ENCODE assay signal across 26 cellular contexts in the genomic region with DNA sequence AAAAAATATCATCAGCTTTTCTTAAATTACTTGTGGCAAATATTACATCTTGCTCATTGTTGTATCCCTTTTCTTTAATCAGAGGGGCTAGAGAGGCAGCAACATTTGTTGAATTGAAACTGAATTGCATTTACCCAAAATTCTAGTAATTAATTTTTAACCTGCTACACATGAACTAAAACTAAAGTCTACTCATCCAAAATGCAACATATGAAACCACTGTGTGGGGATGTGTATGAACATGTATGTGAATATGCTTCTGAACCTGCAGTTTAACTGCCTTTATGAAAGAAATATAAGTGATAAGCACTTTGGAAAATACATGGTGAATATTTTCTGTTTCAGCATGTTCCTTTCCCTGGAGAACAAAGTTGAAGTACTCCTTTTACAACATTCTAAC.
"Had no signal": no experiment of that assay in that cellular context is flagged by ENCODE, and none has a peak within 500 bp of the region (broad histone marks: within the 10 kb centered on the region; RNA-seq: fewer than 3 reads in every experiment).

No MANE protein-coding gene starts in this region.

- H3K36me3 Mint-ChIP-seq: naive B cell had no signal

- H3K9me3 Mint-ChIP-seq: dendritic cell treated with granulocyte-macrophage colony-stimulating factor and Interleukin-4, amounts not matched to agents 40 ng/mL and 50 ng/mL, for 4 days; effector memory CD8-positive, alpha-beta T cell; naive B cell; naive thymus-derived CD8-positive, alpha-beta T cell had no signal

- ATAC-seq: effector memory CD8-positive, alpha-beta T cell; esophagus mucosa; gastrocnemius medialis; heart right ventricle; lower lobe of right lung; mucosa of descending colon; naive thymus-derived CD8-positive, alpha-beta T cell had no signal

- H3K4me3 Mint-ChIP-seq: dendritic cell treated with granulocyte-macrophage colony-stimulating factor and Interleukin-4, amounts not matched to agents 40 ng/mL and 50 ng/mL, for 4 days; effector memory CD8-positive, alpha-beta T cell; mesothelial cell of epicardium; naive B cell; naive thymus-derived CD8-positive, alpha-beta T cell had no signal

- H3K27ac ChIP-seq: colonic mucosa, epithelial cell of prostate, esophagus squamous epithelium, gastrocnemius medialis, heart right ventricle, left ventricle myocardium inferior, lower lobe of right lung had no signal

- H3K4me1 Mint-ChIP-seq: naive B cell; naive thymus-derived CD8-positive, alpha-beta T cell had no signal

- H3K27ac Mint-ChIP-seq: dendritic cell treated with granulocyte-macrophage colony-stimulating factor and Interleukin-4, amounts not matched to agents 40 ng/mL and 50 ng/mL, for 4 days; effector memory CD8-positive, alpha-beta T cell; mesothelial cell of epicardium; naive B cell; naive thymus-derived CD8-positive, alpha-beta T cell had no signal

- DNase-seq: colonic mucosa; cortex of kidney; effector CD8-positive, alpha-beta T cell; effector memory CD8-positive, alpha-beta T cell; erythroblast; esophagus squamous epithelium; foreskin fibroblast; foreskin melanocyte; gastrocnemius medialis; glutamatergic neuron; head of caudate nucleus; heart right ventricle; hippocampal formation; islet precursor cell; kidney; kidney glomerular epithelial cell; left ventricle myocardium inferior; lower lobe of right lung; mesenchymal stem cell; mucosa of descending colon; naive B cell; naive thymus-derived CD8-positive, alpha-beta T cell had no signal

- H3K27me3 Mint-ChIP-seq: dendritic cell treated with granulocyte-macrophage colony-stimulating factor and Interleukin-4, amounts not matched to agents 40 ng/mL and 50 ng/mL, for 4 days; effector memory CD8-positive, alpha-beta T cell; naive B cell; naive thymus-derived CD8-positive, alpha-beta T cell had no signal
